Comparison of ENCODE assay signal across 12 cellular contexts in genomic region chr6:81696505-81696904, GRCh38. TPM values are rescaled to one million over a fixed set of nuclear protein-coding genes. Genes with fewer than 3 reads are reported as not detected.
A peak's percentile ranks its signal among the peaks of the same experiment; 100 is the strongest.
DNase-seq lines count a peak whose midpoint lies in the region; ATAC-seq lines count a peak whose summit lies in the region.
"Had no signal": no experiment of that assay in that cellular context is flagged by ENCODE, and none has a peak within 500 bp of the region (broad histone marks: within the 10 kb centered on the region; RNA-seq: fewer than 3 reads in every experiment).

No MANE protein-coding gene starts in this region.

- ATAC-seq in GM21786 (IDR thresholded peaks at IDR 0.05; ENCODE audit: unreplicated experiment) (peak; percentile 59), esophagus mucosa (peak; percentile 69), HG02884 (IDR thresholded peaks at IDR 0.05; ENCODE audit: unreplicated experiment) (no peak)
- ATAC-seq: naive thymus-derived CD8-positive, alpha-beta T cell; Right ventricle myocardium inferior had no signal

- DNase-seq in COR-L47 (lab: John Stamatoyannopoulos, UW), result peak; percentile 57
- DNase-seq in NCI-H226, result peak; percentile 42
- DNase-seq in HuH-7.5 (ENCODE audit: low spot score), result no peak
- DNase-seq in amygdala (lab: John Stamatoyannopoulos, UW), result no peak
- DNase-seq in GF-D8 (lab: John Stamatoyannopoulos, UW), result no peak
- DNase-seq: activated CD4-positive, CD25-positive, alpha-beta regulatory T cell treated with anti-CD3 and anti-CD28 coated beads, Interleukin-2, amount 50 U/mL, for 72 hours; naive thymus-derived CD8-positive, alpha-beta T cell; substantia nigra had no signal

RNA-seq across cellular contexts. Expression of gene TENT5A, which starts 56.0 kb away (rescaled TPM):
- total RNA-seq in esophagus mucosa, result 2.9 TPM

Comparison
In these comparisons a context has a peak if more than half of its experiments do, and no peak if none do; other contexts are left out.
1. DNase-seq: peak in COR-L47 (single experiment) and NCI-H226 (single experiment); none in HuH-7.5 (single experiment), amygdala (0 of 56) and GF-D8 (single experiment).